In genomic region chr1:218182455-218182854, GRCh38 we compare ENCODE assay signal across 33 cellular contexts.
"Had no signal": no experiment of that assay in that cellular context is flagged by ENCODE, and none has a peak within 500 bp of the region (broad histone marks: within the 10 kb centered on the region; RNA-seq: fewer than 3 reads in every experiment).

No MANE protein-coding gene starts in this region.

- DNase-seq: activated B cell treated with CpG ODN at 0.5 μM for 24 hours; activated CD4-positive, alpha-beta memory T cell treated with anti-CD3 and anti-CD28 coated beads for 36 hours; activated CD4-positive, alpha-beta T cell treated with anti-CD3 and anti-CD28 coated beads for 4 hours; activated CD4-positive, alpha-beta T cell treated with anti-CD3 and anti-CD28 coated beads, Interleukin-2, amount 10 ng/mL, durations not matched to agents 24 days and 14 days; activated CD4-positive, alpha-beta T cell treated with anti-CD3 and anti-CD28 coated beads, Interleukin-2, amount 50 U/mL, for 1 hour; activated CD4-positive, alpha-beta T cell treated with anti-CD3 and anti-CD28 coated beads, Interleukin-2, amount 50 U/mL, for 4 hours; activated CD4-positive, CD25-positive, alpha-beta regulatory T cell treated with anti-CD3 and anti-CD28 coated beads, Interleukin-2, amount 50 U/mL, for 72 hours; activated CD8-positive, alpha-beta memory T cell treated with anti-CD3 and anti-CD28 coated beads, Interleukin-2, amount 50 U/mL, for 4 hours; activated CD8-positive, alpha-beta T cell treated with anti-CD3 and anti-CD28 coated beads for 36 hours; activated effector memory CD4-positive, alpha-beta T cell treated with anti-CD3 and anti-CD28 coated beads, Interleukin-2, amount 50 U/mL, for 16 hours; activated gamma-delta T cell treated with Interleukin-2 at 50 U/mL for 16 hours; activated naive CD4-positive, alpha-beta T cell; activated naive CD4-positive, alpha-beta T cell treated with anti-CD3 and anti-CD28 coated beads for 36 hours; activated naive CD4-positive, alpha-beta T cell treated with anti-CD3 and anti-CD28 coated beads, Interleukin-2, amount 50 U/mL, for 16 hours; activated naive CD8-positive, alpha-beta T cell treated with anti-CD3 and anti-CD28 coated beads for 36 hours; activated T-cell treated with anti-CD3 and anti-CD28 coated beads for 4 hours; activated T-cell treated with anti-CD3 and anti-CD28 coated beads, Interleukin-2, amount 50 U/mL, for 1 hour; activated T-cell treated with anti-CD3 and anti-CD28 coated beads, Interleukin-2, amount 50 U/mL, for 4 hours; activated T-cell treated with anti-CD3 and anti-CD28 coated beads, Interleukin-2, amount 50 U/mL, for 72 hours; adrenal gland; amniotic stem cell; aorta; body of pancreas; brain microvascular endothelial cell; central memory CD4-positive, alpha-beta T cell; T-helper 2 cell; T-helper 9 cell had no signal

- H3K4me3 Mint-ChIP-seq: activated B cell treated with CpG ODN at 0.5 μM for 24 hours; activated CD4-positive, alpha-beta memory T cell treated with anti-CD3 and anti-CD28 coated beads for 36 hours; activated CD4-positive, alpha-beta T cell treated with anti-CD3 and anti-CD28 coated beads, Interleukin-2, amount 10 ng/mL, durations not matched to agents 24 days and 14 days; activated CD8-positive, alpha-beta T cell treated with anti-CD3 and anti-CD28 coated beads for 36 hours; activated naive CD4-positive, alpha-beta T cell treated with anti-CD3 and anti-CD28 coated beads for 36 hours; activated naive CD8-positive, alpha-beta T cell treated with anti-CD3 and anti-CD28 coated beads for 36 hours; activated T-cell treated with anti-CD3 and anti-CD28 coated beads, Interleukin-2, amount 50 U/mL, for 4 hours; activated T-cell treated with anti-CD3 and anti-CD28 coated beads, Interleukin-2, amount 50 U/mL, for 72 hours; activated T-helper 1 cell treated with anti-CD3 and anti-CD28 coated beads, Interleukin-12 subunit alpha, Interleukin-12 subunit beta, Interleukin-2, Interleukin-4 antibody, amounts not matched to agents 30 ng/mL and 10 ng/mL and 1 ng/mL, durations not matched to agents 14 hours and 24 hours and 36 hours; activated T-helper 17 cell treated with anti-CD3 and anti-CD28 coated beads, Interleukin-2, amount 50 U/mL, for 72 hours; T-helper 2 cell treated with Interferon-gamma antibody and Interleukin-4, amounts not matched to agents 5 μg/mL and 100 μg/mL, for 36 hours had no signal

- H3K27ac ChIP-seq: adrenal gland, body of pancreas, brain microvascular endothelial cell, breast epithelium, VCaP had no signal

- H3K27me3 Mint-ChIP-seq: activated CD4-positive, alpha-beta memory T cell treated with anti-CD3 and anti-CD28 coated beads for 36 hours; activated CD4-positive, alpha-beta T cell treated with anti-CD3 and anti-CD28 coated beads, Interleukin-2, amount 10 ng/mL, durations not matched to agents 24 days and 14 days; activated naive CD8-positive, alpha-beta T cell treated with anti-CD3 and anti-CD28 coated beads for 36 hours had no signal

- H3K27ac Mint-ChIP-seq: activated B cell treated with CpG ODN at 0.5 μM for 24 hours; activated CD4-positive, alpha-beta memory T cell treated with anti-CD3 and anti-CD28 coated beads for 36 hours; activated CD4-positive, alpha-beta T cell treated with anti-CD3 and anti-CD28 coated beads, Interleukin-2, amount 10 ng/mL, durations not matched to agents 24 days and 14 days; activated CD8-positive, alpha-beta T cell treated with anti-CD3 and anti-CD28 coated beads for 36 hours; activated naive CD4-positive, alpha-beta T cell treated with anti-CD3 and anti-CD28 coated beads for 36 hours; activated naive CD4-positive, alpha-beta T cell treated with anti-CD3 and anti-CD28 coated beads, Interleukin-2, amount 50 U/mL, for 72 hours; activated naive CD8-positive, alpha-beta T cell treated with anti-CD3 and anti-CD28 coated beads for 36 hours; activated T-cell treated with anti-CD3 and anti-CD28 coated beads, Interleukin-2, amount 50 U/mL, for 72 hours; activated T-helper 1 cell treated with anti-CD3 and anti-CD28 coated beads, Interleukin-12 subunit alpha, Interleukin-12 subunit beta, Interleukin-2, Interleukin-4 antibody, amounts not matched to agents 30 ng/mL and 10 ng/mL and 1 ng/mL, durations not matched to agents 14 hours and 24 hours and 36 hours; activated T-helper 17 cell treated with anti-CD3 and anti-CD28 coated beads, Interleukin-2, amount 50 U/mL, for 72 hours; T-helper 2 cell treated with Interferon-gamma antibody and Interleukin-4, amounts not matched to agents 5 μg/mL and 100 μg/mL, for 36 hours had no signal

- H3K36me3 Mint-ChIP-seq: activated CD4-positive, alpha-beta memory T cell treated with anti-CD3 and anti-CD28 coated beads for 36 hours; activated naive CD4-positive, alpha-beta T cell treated with anti-CD3 and anti-CD28 coated beads, Interleukin-2, amount 50 U/mL, for 72 hours; activated naive CD8-positive, alpha-beta T cell treated with anti-CD3 and anti-CD28 coated beads for 36 hours had no signal

- H3K27me3 ChIP-seq: adrenal gland, body of pancreas, brain microvascular endothelial cell, breast epithelium had no signal

- H3K36me3 ChIP-seq: adrenal gland, brain microvascular endothelial cell, breast epithelium had no signal

- H3K4me3 ChIP-seq: adrenal gland, body of pancreas, breast epithelium had no signal

- H3K4me1 ChIP-seq: adrenal gland, body of pancreas, breast epithelium had no signal

- H3K9me3 ChIP-seq: adrenal gland, body of pancreas, breast epithelium had no signal

- ATAC-seq: activated CD8-positive, alpha-beta T cell treated with anti-CD3 and anti-CD28 coated beads for 36 hours; activated naive CD4-positive, alpha-beta T cell treated with anti-CD3 and anti-CD28 coated beads, Interleukin-2, amount 50 U/mL, for 72 hours; activated T-cell treated with anti-CD3 and anti-CD28 coated beads, Interleukin-2, amount 50 U/mL, for 4 hours; activated T-cell treated with anti-CD3 and anti-CD28 coated beads, Interleukin-2, amount 50 U/mL, for 72 hours; activated T-helper 17 cell treated with anti-CD3 and anti-CD28 coated beads, Interleukin-2, amount 50 U/mL, for 72 hours; body of pancreas had no signal

- H3K4me1 Mint-ChIP-seq: activated B cell treated with CpG ODN at 0.5 μM for 24 hours; activated CD4-positive, alpha-beta T cell treated with anti-CD3 and anti-CD28 coated beads, Interleukin-2, amount 10 ng/mL, durations not matched to agents 24 days and 14 days; activated naive CD8-positive, alpha-beta T cell treated with anti-CD3 and anti-CD28 coated beads for 36 hours; activated T-helper 17 cell treated with anti-CD3 and anti-CD28 coated beads, Interleukin-2, amount 50 U/mL, for 72 hours had no signal
